16 cellular contexts compared by ENCODE assay signal in the genomic region with DNA sequence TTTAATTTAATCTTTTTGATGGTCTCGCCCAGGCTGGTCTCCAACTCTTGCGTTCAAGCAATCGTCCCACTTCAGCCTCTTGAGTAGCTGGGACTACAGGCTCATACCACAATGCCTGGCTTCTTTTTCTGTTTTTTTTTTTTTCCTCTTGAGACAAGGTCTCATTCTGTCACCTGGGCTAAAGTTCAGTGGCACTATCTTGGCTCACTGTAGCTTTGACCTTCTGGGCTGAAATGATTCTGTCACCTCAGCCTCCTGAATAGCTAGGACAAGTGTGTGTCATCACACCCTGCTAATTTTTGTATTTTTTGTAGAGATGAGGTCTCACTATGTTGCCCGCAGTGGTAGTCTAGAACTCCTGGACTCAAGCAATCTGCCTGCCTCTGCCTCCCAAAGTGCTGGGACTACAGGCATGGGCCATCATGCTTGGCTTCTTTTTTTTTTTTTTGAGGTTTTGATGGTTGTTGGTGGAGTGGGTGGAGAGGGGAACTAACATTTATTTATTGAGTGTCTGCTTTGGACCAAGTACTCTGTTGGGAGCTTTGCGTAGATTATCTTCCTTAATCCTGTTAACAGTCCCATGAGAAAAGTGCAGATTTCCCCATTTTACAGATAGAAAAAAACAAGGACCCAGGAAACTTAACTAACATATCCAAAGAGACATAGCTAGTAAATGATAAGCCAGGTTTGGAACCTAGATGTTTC.
"Had no signal": no experiment of that assay in that cellular context is flagged by ENCODE, and none has a peak within 500 bp of the region (broad histone marks: within the 10 kb centered on the region; RNA-seq: fewer than 3 reads in every experiment).

No MANE protein-coding gene starts in this region.

- H3K27ac Mint-ChIP-seq: natural killer cell had no signal

- H3K4me3 Mint-ChIP-seq: natural killer cell had no signal

- H3K4me2 ChIP-seq: smooth muscle cell had no signal

- H3K36me3 Mint-ChIP-seq: natural killer cell had no signal

- H3K9me3 ChIP-seq: ascending aorta, gastrocnemius medialis, left lung, prostate gland, tibial artery, vagina had no signal

- H3K36me3 ChIP-seq: ascending aorta, gastrocnemius medialis, left lung, prostate gland, vagina had no signal

- H3K27ac ChIP-seq: ascending aorta, gastrocnemius medialis, left lung, prostate gland, tibial artery, vagina had no signal

- ATAC-seq: gastrocnemius medialis, left lung, natural killer cell, right cardiac atrium had no signal

- H3K27me3 ChIP-seq: ascending aorta, gastrocnemius medialis, left lung, tibial artery, vagina had no signal

- DNase-seq: activated CD4-positive, alpha-beta T cell treated with anti-CD3 and anti-CD28 coated beads, Interleukin-2, amount 50 U/mL, for 1 hour; activated naive CD4-positive, alpha-beta T cell treated with Interleukin-2 at 50 U/mL for 16 hours; activated T-cell treated with anti-CD3 and anti-CD28 coated beads for 4 hours; erythroblast; gastrocnemius medialis; left lung; natural killer cell; occipital lobe; right cardiac atrium; tibial artery had no signal

- FAIRE-seq: bronchial epithelial cell, islet of Langerhans had no signal

- H3K4me3 ChIP-seq: ascending aorta, gastrocnemius medialis, left lung, prostate gland, smooth muscle cell, tibial artery, vagina had no signal

- H3K4me1 ChIP-seq: prostate gland had no signal

- H3K9me3 Mint-ChIP-seq: natural killer cell had no signal
